ENCODE assay signal across 9 cellular contexts in the genomic region with DNA sequence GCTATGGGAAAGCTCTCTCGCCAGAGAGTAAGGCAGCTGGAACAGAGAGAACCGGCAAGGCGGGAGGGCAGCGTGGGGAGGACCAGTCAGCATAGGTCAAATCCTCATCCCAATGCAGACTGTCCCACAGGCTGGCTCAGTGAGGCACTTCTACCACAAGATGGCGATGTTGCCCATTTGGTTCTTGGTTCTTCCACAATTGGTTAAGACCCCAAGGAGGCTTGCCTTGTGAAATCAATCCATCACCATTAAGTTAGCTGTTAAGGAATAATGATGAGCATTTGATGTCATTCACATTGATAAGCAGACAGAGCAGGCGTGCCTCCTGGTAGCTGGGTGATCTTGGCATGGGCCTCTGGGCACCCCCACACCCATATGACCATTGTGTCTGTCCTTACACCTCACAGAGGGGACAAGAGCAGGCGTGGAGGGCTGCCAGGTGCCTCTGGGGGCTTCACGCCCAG. TPM values are rescaled to one million over a fixed set of nuclear protein-coding genes. Genes with fewer than 3 reads are reported as not detected.
DNase-seq lines count a peak whose midpoint lies in the region; ATAC-seq, FAIRE-seq and TF ChIP-seq lines count a peak whose summit lies in the region.
"Had no signal": no experiment of that assay in that cellular context is flagged by ENCODE, and none has a peak within 500 bp of the region (broad histone marks: within the 10 kb centered on the region; RNA-seq: fewer than 3 reads in every experiment).

No MANE protein-coding gene starts in this region.

- H3K4me1 Mint-ChIP-seq in CD8-positive, alpha-beta T cell (ENCODE audit: low read depth) = no peaks in the 10 kb centered on the region
- H3K4me1 Mint-ChIP-seq in activated T-helper 2 cell treated with anti-CD3 and anti-CD28 coated beads, Interferon-gamma antibody, Interleukin-2, Interleukin-4, amounts not matched to agents 10 μg/mL and 5 μg/mL and 100 μg/mL, durations not matched to agents 14 hours and 24 hours and 36 hours (ENCODE audit: low read depth) = no peaks in the 10 kb centered on the region

- no peak overlapping the region for H2AK5ac ChIP-seq in IMR-90 (ENCODE audit: low read depth, low read length)

- peak; percentile 59 for FAIRE-seq in urothelium cell line (lab: Jason Lieb, UNC)

- H3K4me2 ChIP-seq in IMR-90 (ENCODE audit: low read depth, low read length) = no peak overlapping the region
- no peak overlapping the region for H3K4me2 ChIP-seq in osteoblast (ENCODE audit: insufficient read depth, low read length)

- no peak overlapping the region for H3K18ac ChIP-seq in IMR-90 (ENCODE audit: low read depth, low read length)

- H2AFZ ChIP-seq in IMR-90 (replicated peaks; ENCODE audit: low read length, poor library complexity) = peak overlapping the region; percentile 39
- H2AFZ ChIP-seq in osteoblast (ENCODE audit: low read length) = no peak overlapping the region

- H3K56ac ChIP-seq in IMR-90 (ENCODE audit: extremely low read depth, insufficient read depth, low read length) = no peak overlapping the region

- intact Hi-C loops in CD8-positive, alpha-beta T cell (cut with DNase I, micrococcal nuclease) = loop anchor here in 1 of 2 experiments (1.0 to 10.0 kb wide), 2 partner anchors 164 to 553 kb away; no protein-coding TSS in a partner anchor
- intact Hi-C loops in IMR-90 (cut with micrococcal nuclease) = loop anchor here (1.0 to 5.0 kb wide), 2 partner anchors 164 to 225 kb away; no protein-coding TSS in a partner anchor
- intact Hi-C loops in activated T-helper 2 cell treated with anti-CD3 and anti-CD28 coated beads, Interferon-gamma antibody, Interleukin-2, Interleukin-4, amounts not matched to agents 10 μg/mL and 5 μg/mL and 100 μg/mL, durations not matched to agents 14 hours and 24 hours and 36 hours (cut with micrococcal nuclease) = loop anchor here (1.0 to 10.0 kb wide), 2 partner anchors 164 to 747 kb away; no protein-coding TSS in a partner anchor

- H3K27ac ChIP-seq in CD8-positive, alpha-beta T cell (ENCODE audit: low read depth, low read length) = no peak overlapping the region
- H3K27ac ChIP-seq in IMR-90 (ENCODE audit: insufficient read depth, low read length) (no peak overlapping the region), osteoblast (ENCODE audit: low read depth, low read length) (no peak overlapping the region)

- CTCF ChIA-PET in CD8-positive, alpha-beta T cell (lab: Charles Lee) = interaction anchor here (0.6 to 9.8 kb wide), 30 partner anchors 9 to 555 kb away, joined by 3 to 185 read pairs (median 4); partner anchors contain the start of genes CST11, CST9, NAPB and NXT1
- CTCF ChIA-PET in IMR-90 (lab: Yijun Ruan, JAX) = interaction anchor here (0.6 to 2.1 kb wide), 8 partner anchors 8 to 179 kb away, joined by 3 to 16 read pairs (median 3); no protein-coding TSS in a partner anchor

- no peaks in the 10 kb centered on the region for H3K27me3 ChIP-seq in CD8-positive, alpha-beta T cell (ENCODE audit: insufficient read depth, low read length)
- H3K27me3 ChIP-seq in IMR-90 (ENCODE audit: control insufficient read depth, insufficient read depth, low read length) = peaks cover 3% of the 10 kb centered on the region; the same call in 1 of the 2 replicates
- H3K27me3 ChIP-seq in osteoblast (ENCODE audit: insufficient read depth, low read length) = no peaks in the 10 kb centered on the region

- no peak overlapping the region for H3K4me3 Mint-ChIP-seq in CD8-positive, alpha-beta T cell
- H3K4me3 Mint-ChIP-seq in activated T-helper 2 cell treated with anti-CD3 and anti-CD28 coated beads, Interferon-gamma antibody, Interleukin-2, Interleukin-4, amounts not matched to agents 10 μg/mL and 5 μg/mL and 100 μg/mL, durations not matched to agents 14 hours and 24 hours and 36 hours (ENCODE audit: low read depth) = no peak overlapping the region

- no peak overlapping the region for H4K8ac ChIP-seq in IMR-90 (ENCODE audit: low read depth in 2 of 2, low read length in 2 of 2)

- no TSS peak for BruUV-seq in IMR-90 (replicated peaks; lab: Mats Ljungman, UMichigan)

- H3K14ac ChIP-seq in IMR-90 (replicated peaks; ENCODE audit: low read depth, low read length) = no peak overlapping the region

- dilution Hi-C loops in IMR-90 (cut with HindIII; ENCODE audit: low sequenced_read_pairs, unreplicated experiment) = no loop called here

- no peak overlapping the region for H2BK15ac ChIP-seq in IMR-90 (ENCODE audit: low read depth, low read length)

- no peak overlapping the region for H2BK120ac ChIP-seq in IMR-90 (ENCODE audit: low read depth, low read length)

- H3K4ac ChIP-seq in IMR-90 (ENCODE audit: low read depth, low read length) = no peak overlapping the region

- H2AK9ac ChIP-seq in IMR-90 (replicated peaks; ENCODE audit: low read depth, low read length, poor library complexity) = peak overlapping the region; percentile 68

- WGBS in IMR-90 (ENCODE audit: extremely low coverage in 2 of 2, insufficient read length in 1 of 2), 2 experiments = 53% methylated on average over 2 of the region's 8 CpGs; no CpG with 5 or more reads in 1 of the 2 experiments

- TF ChIP-seq POLR2A in IMR-90 (IDR thresholded peaks at IDR 0.05; ENCODE audit: low read depth, low read length) = no peak

- H2BK5ac ChIP-seq in IMR-90 (ENCODE audit: low read depth, low read length, poor library complexity, severe bottlenecking) = no peak overlapping the region

- no peaks in the 10 kb centered on the region for H3K9me3 Mint-ChIP-seq in CD8-positive, alpha-beta T cell
- no peaks in the 10 kb centered on the region for H3K9me3 Mint-ChIP-seq in activated T-helper 2 cell treated with anti-CD3 and anti-CD28 coated beads, Interferon-gamma antibody, Interleukin-2, Interleukin-4, amounts not matched to agents 10 μg/mL and 5 μg/mL and 100 μg/mL, durations not matched to agents 14 hours and 24 hours and 36 hours

- H3K9me3 ChIP-seq in CD8-positive, alpha-beta T cell (ENCODE audit: low read length) = no peaks in the 10 kb centered on the region
- H3K9me3 ChIP-seq in IMR-90 (ENCODE audit: control insufficient read depth, insufficient read depth, low read length) (no peaks in the 10 kb centered on the region), osteoblast (ENCODE audit: low read depth, low read length) (no peaks in the 10 kb centered on the region)

- DNase-seq in CD8-positive, alpha-beta T cell = peak; percentile 36 to 71 (median 63)
- DNase-seq in IMR-90 (peak; percentile 72), RPMI7951 (ENCODE audit: low read depth) (peak; percentile 80), germinal center (ENCODE audit: low spot score) (peak; percentile 67), osteoblast (ENCODE audit: insufficient read length, low spot score, missing footprints) (peak; percentile 94), urothelium cell line (ENCODE audit: low spot score) (peak; percentile 79)
- peak; percentile 34 for DNase-seq in activated T-helper 2 cell treated with anti-CD3 and anti-CD28 coated beads, Interferon-gamma antibody, Interleukin-2, Interleukin-4, amounts not matched to agents 10 μg/mL and 5 μg/mL and 100 μg/mL, durations not matched to agents 14 hours and 24 hours and 36 hours (ENCODE audit: low spot score)

- H3K23ac ChIP-seq in IMR-90 (ENCODE audit: low read depth, low read length) = no peak overlapping the region

- no peak overlapping the region for H4K5ac ChIP-seq in IMR-90 (ENCODE audit: low read depth, low read length)

- in situ Hi-C loops in IMR-90 (cut with MboI; ENCODE audit: low sequenced_read_pairs) = loop anchor here (10.0 kb wide), 1 partner anchor 163 kb away; the partner anchor contains the start of gene CST9

- POLR2A ChIA-PET in CD8-positive, alpha-beta T cell (lab: Charles Lee) = interaction anchor here (0.7 kb wide), 1 partner anchor 92 kb away, joined by 3 read pairs; no protein-coding TSS in a partner anchor
- POLR2A ChIA-PET in IMR-90 (lab: Charles Lee; ENCODE audit: unreplicated experiment) = no interaction called here

- H4K20me1 ChIP-seq in IMR-90 (ENCODE audit: insufficient read depth, low read length) (no peaks in the 10 kb centered on the region), osteoblast (ENCODE audit: insufficient read depth, low read length) (no peaks in the 10 kb centered on the region)

- no peak overlapping the region for H3K27ac Mint-ChIP-seq in CD8-positive, alpha-beta T cell
- H3K27ac Mint-ChIP-seq in activated T-helper 2 cell treated with anti-CD3 and anti-CD28 coated beads, Interferon-gamma antibody, Interleukin-2, Interleukin-4, amounts not matched to agents 10 μg/mL and 5 μg/mL and 100 μg/mL, durations not matched to agents 14 hours and 24 hours and 36 hours = no peak overlapping the region

- H3K9me1 ChIP-seq in IMR-90 (ENCODE audit: insufficient read depth, low read length) = peaks cover 6% of the 10 kb centered on the region; the same call in 1 of the 2 replicates

- ATAC-seq in CD8-positive, alpha-beta T cell = peak; percentile 83
- ATAC-seq in GM19351 (IDR thresholded peaks at IDR 0.05; ENCODE audit: unreplicated experiment) (peak; percentile 82), IMR-90 (ENCODE audit: low read depth) (peak; percentile 85)

- H4K91ac ChIP-seq in IMR-90 (ENCODE audit: insufficient read depth, low read depth, low read length) = no peak overlapping the region

- H3K9ac ChIP-seq in IMR-90 (ENCODE audit: low read depth, low read length) = no peak overlapping the region

- peak; percentile 80 for TF ChIP-seq CTCF in CD8-positive, alpha-beta T cell (IDR thresholded peaks at IDR 0.05)
- peak; percentile 85 for TF ChIP-seq CTCF in IMR-90 (conservative IDR thresholded peaks at IDR 0.05; ENCODE audit: low read depth, low read length)
- TF ChIP-seq CTCF in osteoblast (IDR thresholded peaks at IDR 0.05; ENCODE audit: extremely low read depth, low read depth, low read length) = peak; percentile 94

- no peaks in the 10 kb centered on the region for H3K27me3 Mint-ChIP-seq in CD8-positive, alpha-beta T cell (ENCODE audit: low read depth)
- no peaks in the 10 kb centered on the region for H3K27me3 Mint-ChIP-seq in activated T-helper 2 cell treated with anti-CD3 and anti-CD28 coated beads, Interferon-gamma antibody, Interleukin-2, Interleukin-4, amounts not matched to agents 10 μg/mL and 5 μg/mL and 100 μg/mL, durations not matched to agents 14 hours and 24 hours and 36 hours (ENCODE audit: low read depth)

- H3K36me3 Mint-ChIP-seq in CD8-positive, alpha-beta T cell = no peaks in the 10 kb centered on the region
- H3K36me3 Mint-ChIP-seq in activated T-helper 2 cell treated with anti-CD3 and anti-CD28 coated beads, Interferon-gamma antibody, Interleukin-2, Interleukin-4, amounts not matched to agents 10 μg/mL and 5 μg/mL and 100 μg/mL, durations not matched to agents 14 hours and 24 hours and 36 hours (ENCODE audit: low read depth) = no peaks in the 10 kb centered on the region

- no peaks in the 10 kb centered on the region for H3K36me3 ChIP-seq in CD8-positive, alpha-beta T cell (ENCODE audit: insufficient read depth, low read length)
- H3K36me3 ChIP-seq in IMR-90 (ENCODE audit: control insufficient read depth, insufficient read depth, low read length) (no peaks in the 10 kb centered on the region), osteoblast (ENCODE audit: insufficient read depth, low read length) (no peaks in the 10 kb centered on the region)

- H2BK20ac ChIP-seq in IMR-90 (ENCODE audit: low read depth, low read length) = no peak overlapping the region

- H3K79me2 ChIP-seq in osteoblast (ENCODE audit: insufficient read depth, low read length) = no peaks in the 10 kb centered on the region

- no peaks in the 10 kb centered on the region for H3K4me1 ChIP-seq in CD8-positive, alpha-beta T cell (ENCODE audit: insufficient read depth, low read length)
- H3K4me1 ChIP-seq in IMR-90 (ENCODE audit: control insufficient read depth, insufficient read depth, low read length) = 0 out of 2 replicates have a peak, but pooled peaks cover 3% of the 10 kb centered on the region
- H3K4me1 ChIP-seq in osteoblast (ENCODE audit: insufficient read depth, low read length) = peaks cover 12% of the 10 kb centered on the region

- peak; percentile 78 for TF ChIP-seq RAD21 in IMR-90 (IDR thresholded peaks at IDR 0.05; ENCODE audit: low read length)

- H3K79me1 ChIP-seq in IMR-90 (ENCODE audit: low read depth in 1 of 2, low read length in 2 of 2) = no peaks in the 10 kb centered on the region

- no peak overlapping the region for H3K4me3 ChIP-seq in CD8-positive, alpha-beta T cell (ENCODE audit: low read depth, low read length)
- H3K4me3 ChIP-seq in IMR-90 (ENCODE audit: insufficient read depth, low read depth, low read length) = no peak overlapping the region
- no peak overlapping the region for H3K4me3 ChIP-seq in osteoblast (ENCODE audit: insufficient read depth, low read length)

RNA-seq across cellular contexts. Expression of gene CSTL1, which starts 2.4 kb away (rescaled TPM):
- not detected for total RNA-seq in CD8-positive, alpha-beta T cell
- total RNA-seq in IMR-90 (2012; rRNA removed) (not detected in 2 replicates), osteoblast (0.59 TPM in 1 of 2 replicates, not detected in the other)
- polyA plus RNA-seq in IMR-90 (2012; rRNA removed) = not detected in 2 replicates
- polyA plus RNA-seq in IMR-90 (2012; cell fraction: cytosol; rRNA removed) = not detected in 2 replicates
- polyA plus RNA-seq in IMR-90 (2012; cell fraction: nucleus; rRNA removed; ENCODE audit: low replicate concordance) = not detected in 2 replicates
- total RNA-seq in RPMI7951 (2014; rRNA removed; shearing (Covaris generic)) = not detected in 2 replicates
- total RNA-seq in activated T-helper 2 cell treated with anti-CD3 and anti-CD28 coated beads, Interferon-gamma antibody, Interleukin-2, Interleukin-4, amounts not matched to agents 10 μg/mL and 5 μg/mL and 100 μg/mL, durations not matched to agents 14 hours and 24 hours and 36 hours = not detected in 2 replicates
- total RNA-seq: activated CD8-positive, alpha-beta memory T cell treated with anti-CD3 and anti-CD28 coated beads for 36 hours had no signal

RNA-seq across cellular contexts. Expression of gene CST11, which starts 10.8 kb away (rescaled TPM):
- not detected for total RNA-seq in CD8-positive, alpha-beta T cell
- total RNA-seq in IMR-90 (2012; rRNA removed) = not detected in 2 replicates
- not detected in 2 replicates for polyA plus RNA-seq in IMR-90 (2012; rRNA removed)
- polyA plus RNA-seq in IMR-90 (2012; cell fraction: cytosol; rRNA removed) = not detected in 2 replicates
- not detected in 2 replicates for polyA plus RNA-seq in IMR-90 (2012; cell fraction: nucleus; rRNA removed; ENCODE audit: low replicate concordance)
- total RNA-seq in RPMI7951 (2014; rRNA removed; shearing (Covaris generic)) = not detected in 2 replicates
- total RNA-seq in activated T-helper 2 cell treated with anti-CD3 and anti-CD28 coated beads, Interferon-gamma antibody, Interleukin-2, Interleukin-4, amounts not matched to agents 10 μg/mL and 5 μg/mL and 100 μg/mL, durations not matched to agents 14 hours and 24 hours and 36 hours = not detected in 2 replicates
- not detected in 2 replicates for total RNA-seq in osteoblast
- total RNA-seq: activated CD8-positive, alpha-beta memory T cell treated with anti-CD3 and anti-CD28 coated beads for 36 hours had no signal

RNA-seq across cellular contexts. Expression of gene NAPB, which starts 20.6 kb away (rescaled TPM):
- total RNA-seq in CD8-positive, alpha-beta T cell = 10 to 100 TPM; 10.9 to 11.7 TPM
- total RNA-seq in IMR-90 (2012; rRNA removed) (3.9 and 5.2 TPM in 2 replicates), osteoblast (9.4 and 14.1 TPM in 2 replicates)
- 2.8 and 4.4 TPM in 2 replicates for polyA plus RNA-seq in IMR-90 (2012; rRNA removed)
- 0.96 and 1.2 TPM in 2 replicates for polyA plus RNA-seq in IMR-90 (2012; cell fraction: cytosol; rRNA removed)
- polyA plus RNA-seq in IMR-90 (2012; cell fraction: nucleus; rRNA removed; ENCODE audit: low replicate concordance) = 6.0 and 19.9 TPM in 2 replicates
- 7.6 and 8.7 TPM in 2 replicates for total RNA-seq in RPMI7951 (2014; rRNA removed; shearing (Covaris generic))
- 13.8 and 14.0 TPM in 2 replicates for total RNA-seq in activated T-helper 2 cell treated with anti-CD3 and anti-CD28 coated beads, Interferon-gamma antibody, Interleukin-2, Interleukin-4, amounts not matched to agents 10 μg/mL and 5 μg/mL and 100 μg/mL, durations not matched to agents 14 hours and 24 hours and 36 hours

RNA-seq across cellular contexts. Expression of gene CST8, which starts 49.0 kb away (rescaled TPM):
- total RNA-seq in CD8-positive, alpha-beta T cell = not detected
- total RNA-seq in IMR-90 (2012; rRNA removed) (not detected in 2 replicates), osteoblast (not detected in 2 replicates)
- not detected in 2 replicates for polyA plus RNA-seq in IMR-90 (2012; rRNA removed)
- not detected in 2 replicates for polyA plus RNA-seq in IMR-90 (2012; cell fraction: cytosol; rRNA removed)
- polyA plus RNA-seq in IMR-90 (2012; cell fraction: nucleus; rRNA removed; ENCODE audit: low replicate concordance) = not detected in 2 replicates
- total RNA-seq in RPMI7951 (2014; rRNA removed; shearing (Covaris generic)) = not detected in 2 replicates
- not detected in 2 replicates for total RNA-seq in activated T-helper 2 cell treated with anti-CD3 and anti-CD28 coated beads, Interferon-gamma antibody, Interleukin-2, Interleukin-4, amounts not matched to agents 10 μg/mL and 5 μg/mL and 100 μg/mL, durations not matched to agents 14 hours and 24 hours and 36 hours
- total RNA-seq: activated CD8-positive, alpha-beta memory T cell treated with anti-CD3 and anti-CD28 coated beads for 36 hours had no signal

Comparison
In these comparisons a context has a peak if more than half of its experiments do, and no peak if none do; other contexts are left out.
1. DNase-seq: peak in every context shown above with its lines; median percentile 94 in osteoblast; 80 in RPMI7951; 79 in urothelium cell line; 72 in IMR-90; 67 in germinal center; 63 in CD8-positive, alpha-beta T cell; 34 in activated T-helper 2 cell treated with anti-CD3 and anti-CD28 coated beads, Interferon-gamma antibody, Interleukin-2, Interleukin-4, amounts not matched to agents 10 μg/mL and 5 μg/mL and 100 μg/mL, durations not matched to agents 14 hours and 24 hours and 36 hours.